ENCODE assay signal across 5 cellular contexts in the genomic region with DNA sequence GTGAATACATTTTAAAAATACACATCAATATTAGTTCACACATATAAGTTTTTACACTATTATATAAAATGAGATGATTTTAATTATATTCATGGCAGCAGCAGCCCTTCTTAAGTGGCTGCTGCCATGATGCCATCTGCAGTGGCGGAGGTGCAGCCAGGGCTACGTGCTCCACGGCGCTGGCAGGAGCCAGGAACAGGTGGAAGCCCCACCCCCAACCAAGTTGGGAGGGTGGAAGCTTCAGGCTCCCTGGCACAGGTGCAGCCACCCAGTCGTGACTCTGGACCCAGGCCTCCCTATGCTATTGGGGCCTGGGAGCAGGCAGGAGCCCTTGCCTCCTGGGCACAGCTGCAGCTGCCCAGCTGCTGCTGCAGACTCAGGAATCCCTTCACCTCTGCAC.
"Had no signal": no experiment of that assay in that cellular context is flagged by ENCODE, and none has a peak within 500 bp of the region (broad histone marks: within the 10 kb centered on the region; RNA-seq: fewer than 3 reads in every experiment).

No MANE protein-coding gene starts in this region.

- H3K9me3 Mint-ChIP-seq: IgD-negative memory B cell had no signal

- H3K4me3 ChIP-seq: GM23338 had no signal

- H2AFZ ChIP-seq: GM23338 had no signal

- H3K27me3 Mint-ChIP-seq: IgD-negative memory B cell had no signal

- ATAC-seq: GM23338, HepG2 had no signal

- H3K4me1 Mint-ChIP-seq: GM23338, IgD-negative memory B cell had no signal

- H3K4me3 Mint-ChIP-seq: GM23338, H9, IgD-negative memory B cell had no signal

- DNase-seq: H9, KBM-7 had no signal

- H3K27ac Mint-ChIP-seq: GM23338, H9, IgD-negative memory B cell had no signal

- H3K4me2 ChIP-seq: GM23338 had no signal
